In genomic region chr3:34015204-34016142, GRCh38 we compare ENCODE assay signal across 10 cellular contexts.
DNase-seq lines count a peak whose midpoint lies in the region; ATAC-seq, FAIRE-seq and TF ChIP-seq lines count a peak whose summit lies in the region.
"Had no signal": no experiment of that assay in that cellular context is flagged by ENCODE, and none has a peak within 500 bp of the region (broad histone marks: within the 10 kb centered on the region; RNA-seq: fewer than 3 reads in every experiment).

No MANE protein-coding gene starts in this region.

- H3K27ac ChIP-seq in WERI-Rb-1 (peak overlapping the region; percentile 93), keratinocyte (ENCODE audit: control insufficient read depth, insufficient read depth, low read length) (no peak overlapping the region)
- H3K27ac ChIP-seq: parathyroid adenoma had no signal

- FAIRE-seq in keratinocyte (lab: Jason Lieb, UNC): no peak

- H3K9me3 ChIP-seq in WERI-Rb-1 (ENCODE audit: severe bottlenecking) (no peaks in the 10 kb centered on the region), keratinocyte (ENCODE audit: control insufficient read depth, low read depth, low read length) (no peaks in the 10 kb centered on the region)

- no peaks in the 10 kb centered on the region for H4K20me1 ChIP-seq in keratinocyte (ENCODE audit: control insufficient read depth, extremely low read depth, insufficient read depth, low read length)

- DNase-seq in EH (ENCODE audit: low read depth) (peak; percentile 21), HT-29 (ENCODE audit: low spot score) (peak; percentile 3), WERI-Rb-1 (peak; percentile 73), keratinocyte (ENCODE audit: low read depth, low spot score) (no peak), middle frontal gyrus (ENCODE audit: extremely low spot score, low spot score) (no peak), HPDE6-E6E7 (ENCODE audit: extremely low spot score) (no peak)
- DNase-seq: activated CD4-positive, alpha-beta memory T cell treated with anti-CD3 and anti-CD28 coated beads for 36 hours had no signal

- H3K4me3 ChIP-seq in WERI-Rb-1 (ENCODE audit: low read depth, low read length): no peak overlapping the region
- H3K4me3 ChIP-seq in keratinocyte (ENCODE audit: control insufficient read depth in 2 of 3, extremely low read depth in 1 of 3, insufficient read depth in 2 of 3, low read depth in 1 of 3, low read length in 3 of 3): no peak overlapping the region

- no peak overlapping the region for H3K4me2 ChIP-seq in keratinocyte (ENCODE audit: control insufficient read depth, extremely low read depth, insufficient read depth, low read depth, low read length)

- H3K36me3 ChIP-seq in WERI-Rb-1 (no peaks in the 10 kb centered on the region), keratinocyte (ENCODE audit: control insufficient read depth in 2 of 2, extremely low read depth in 1 of 2, insufficient read depth in 2 of 2, low read length in 2 of 2) (no peaks in the 10 kb centered on the region)

- peaks cover 22% of the 10 kb centered on the region for H3K4me1 ChIP-seq in keratinocyte (ENCODE audit: control insufficient read depth, extremely low read depth, insufficient read depth, low read length)

- TF ChIP-seq CTCF in WERI-Rb-1 (IDR thresholded peaks at IDR 0.05; ENCODE audit: low read depth, low read length) (peak; percentile 77), keratinocyte (optimal IDR thresholded peaks at IDR 0.05 in 1 of 3, IDR thresholded peaks at IDR 0.05 in 1 of 3, conservative IDR thresholded peaks at IDR 0.05 in 1 of 3; ENCODE audit: extremely low read depth in 1 of 3, insufficient read depth in 2 of 3, low read length in 3 of 3) (peak; percentile 11 to 51 (median 15))

- no peaks in the 10 kb centered on the region for H3K79me2 ChIP-seq in keratinocyte (ENCODE audit: control insufficient read depth, insufficient read depth, low read length)
- H3K79me2 ChIP-seq: parathyroid adenoma had no signal

- H3K27me3 ChIP-seq in WERI-Rb-1 (ENCODE audit: insufficient read depth, low read depth, severe bottlenecking): no peaks in the 10 kb centered on the region
- peaks cover 9% of the 10 kb centered on the region for H3K27me3 ChIP-seq in keratinocyte (ENCODE audit: control insufficient read depth, extremely low read depth, insufficient read depth, low read length)

- no peak for ATAC-seq in HG03378 (IDR thresholded peaks at IDR 0.05; ENCODE audit: unreplicated experiment)
- ATAC-seq in GM21390 (IDR thresholded peaks at IDR 0.05; ENCODE audit: unreplicated experiment): no peak

- dilution Hi-C loops in keratinocyte (cut with MboI; ENCODE audit: extremely low pct_ligation_motif_present, low sequenced_read_pairs): no loop called here

- H3K9ac ChIP-seq in keratinocyte (ENCODE audit: control insufficient read depth, extremely low read depth, insufficient read depth, low read length): no peak overlapping the region
- H3K9ac ChIP-seq: parathyroid adenoma had no signal

- H2AFZ ChIP-seq in keratinocyte (ENCODE audit: control insufficient read depth, low read length): no peak overlapping the region
- H2AFZ ChIP-seq: parathyroid adenoma had no signal

- no peaks in the 10 kb centered on the region for H3K9me1 ChIP-seq in keratinocyte (ENCODE audit: control insufficient read depth, extremely low read depth, insufficient read depth, low read length)

Comparison
In these comparisons a context has a peak if more than half of its experiments do, and no peak if none do; other contexts are left out.
1. DNase-seq: peak in EH (single experiment), HT-29 (single experiment) and WERI-Rb-1 (single experiment); none in keratinocyte (single experiment), middle frontal gyrus (single experiment) and HPDE6-E6E7 (single experiment).